1 cellular context compared by ENCODE assay signal in the genomic region with DNA sequence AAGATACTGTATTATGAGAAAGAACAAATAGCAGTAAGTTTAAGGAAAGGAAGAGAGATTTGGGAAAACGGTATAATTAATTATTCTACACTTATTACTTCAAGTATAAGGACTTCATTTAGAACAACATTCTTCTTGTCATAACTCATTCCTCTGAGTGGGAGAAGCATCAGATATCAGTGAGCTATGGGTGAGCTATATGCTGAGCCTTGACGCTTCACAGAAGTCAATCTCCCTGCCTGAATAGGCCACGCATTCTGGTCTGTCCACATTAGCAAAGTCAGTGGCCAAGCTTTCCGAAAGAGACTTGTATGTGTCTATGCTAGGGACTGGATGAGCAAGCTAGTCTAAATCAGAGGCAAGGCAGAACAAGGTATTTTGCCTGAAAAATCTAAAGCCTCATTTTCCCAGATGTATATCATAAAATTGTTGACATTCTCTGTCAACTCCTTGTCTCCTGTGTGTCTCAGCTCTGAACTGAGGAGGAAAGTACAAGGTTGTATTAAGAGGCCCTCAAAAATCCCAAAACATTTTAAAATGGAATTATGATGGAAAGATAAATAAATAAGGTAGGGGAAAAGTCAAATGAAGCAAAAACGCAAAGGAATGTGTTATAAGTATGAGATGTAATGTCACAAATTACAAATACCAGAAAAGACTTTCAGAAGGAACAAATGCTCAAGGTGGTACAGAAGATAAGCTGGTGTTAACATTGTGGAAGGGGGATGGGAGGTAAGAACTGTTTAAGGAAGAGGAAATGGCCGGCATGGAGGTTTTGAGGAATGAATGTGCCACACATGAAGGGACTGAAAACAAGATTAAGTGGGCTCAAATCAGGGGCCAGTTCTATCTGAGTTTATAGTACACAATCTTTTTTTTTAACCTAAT.
TF ChIP-seq lines count a peak whose summit lies in the region.

No MANE protein-coding gene starts in this region.

TF ChIP-seq in K562, 482 proteins besides CTCF, POLR2A, EP300 and RAD21 (continued from another document and continues in another):
- TF ChIP-seq FOXM1 (IDR thresholded peaks at IDR 0.05; ENCODE audit: low read depth): peak; percentile 78
- no peak for TF ChIP-seq FOXM1 (CRISPR knock-in tag; IDR thresholded peaks at IDR 0.05; ENCODE audit: low read depth)
- TF ChIP-seq NCOA1 (IDR thresholded peaks at IDR 0.05; ENCODE audit: low read depth): 0 out of 2 replicates have a peak, but pooled peaks have one; percentile 40
- TF ChIP-seq NELFE (IDR thresholded peaks at IDR 0.05; ENCODE audit: insufficient read depth, insufficient read length): no peak
- no peak for TF ChIP-seq CXXC5 (CRISPR knock-in tag; IDR thresholded peaks at IDR 0.05)
- TF ChIP-seq, protein P1, sequence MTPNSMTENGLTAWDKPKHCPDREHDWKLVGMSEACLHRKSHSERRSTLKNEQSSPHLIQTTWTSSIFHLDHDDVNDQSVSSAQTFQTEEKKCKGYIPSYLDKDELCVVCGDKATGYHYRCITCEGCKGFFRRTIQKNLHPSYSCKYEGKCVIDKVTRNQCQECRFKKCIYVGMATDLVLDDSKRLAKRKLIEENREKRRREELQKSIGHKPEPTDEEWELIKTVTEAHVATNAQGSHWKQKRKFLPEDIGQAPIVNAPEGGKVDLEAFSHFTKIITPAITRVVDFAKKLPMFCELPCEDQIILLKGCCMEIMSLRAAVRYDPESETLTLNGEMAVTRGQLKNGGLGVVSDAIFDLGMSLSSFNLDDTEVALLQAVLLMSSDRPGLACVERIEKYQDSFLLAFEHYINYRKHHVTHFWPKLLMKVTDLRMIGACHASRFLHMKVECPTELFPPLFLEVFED (CRISPR knock-in tag; conservative IDR thresholded peaks at IDR 0.05): no peak
- no peak for TF ChIP-seq TOE1 (IDR thresholded peaks at IDR 0.05; ENCODE audit: borderline replicate concordance)
- no peak for TF ChIP-seq TOE1 (CRISPR knock-in tag; IDR thresholded peaks at IDR 0.05; ENCODE audit: borderline replicate concordance, low read depth)
- no peak for TF ChIP-seq ZNF311 (CRISPR knock-in tag; IDR thresholded peaks at IDR 0.05)
- no peak for TF ChIP-seq NR2F6 (CRISPR knock-in tag; IDR thresholded peaks at IDR 0.05)
- no peak for TF ChIP-seq RAD51 (IDR thresholded peaks at IDR 0.05; ENCODE audit: borderline replicate concordance, low read depth)
- TF ChIP-seq SMAD1 (IDR thresholded peaks at IDR 0.05; ENCODE audit: low read depth, low read length, partially characterized antibody): no peak
- TF ChIP-seq CCAR2 (IDR thresholded peaks at IDR 0.05; ENCODE audit: low read depth, low read length): no peak
- peak in 1 of 2 experiments; percentile 14; a peak in 1 of 4 replicates for TF ChIP-seq TBL1XR1 (IDR thresholded peaks at IDR 0.05; ENCODE audit: low read length in 2 of 2)
- TF ChIP-seq, protein P2, sequence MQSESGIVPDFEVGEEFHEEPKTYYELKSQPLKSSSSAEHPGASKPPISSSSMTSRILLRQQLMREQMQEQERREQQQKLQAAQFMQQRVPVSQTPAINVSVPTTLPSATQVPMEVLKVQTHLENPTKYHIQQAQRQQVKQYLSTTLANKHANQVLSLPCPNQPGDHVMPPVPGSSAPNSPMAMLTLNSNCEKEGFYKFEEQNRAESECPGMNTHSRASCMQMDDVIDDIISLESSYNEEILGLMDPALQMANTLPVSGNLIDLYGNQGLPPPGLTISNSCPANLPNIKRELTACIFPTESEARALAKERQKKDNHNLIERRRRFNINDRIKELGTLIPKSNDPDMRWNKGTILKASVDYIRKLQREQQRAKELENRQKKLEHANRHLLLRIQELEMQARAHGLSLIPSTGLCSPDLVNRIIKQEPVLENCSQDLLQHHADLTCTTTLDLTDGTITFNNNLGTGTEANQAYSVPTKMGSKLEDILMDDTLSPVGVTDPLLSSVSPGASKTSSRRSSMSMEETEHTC (IDR thresholded peaks at IDR 0.05): no peak
- peak; percentile 85 for TF ChIP-seq EHMT2 (IDR thresholded peaks at IDR 0.05)
- TF ChIP-seq NR3C1 (CRISPR knock-in tag; IDR thresholded peaks at IDR 0.05): no peak
- TF ChIP-seq ZNF3 (CRISPR knock-in tag; IDR thresholded peaks at IDR 0.05): no peak
- TF ChIP-seq, protein P3, sequence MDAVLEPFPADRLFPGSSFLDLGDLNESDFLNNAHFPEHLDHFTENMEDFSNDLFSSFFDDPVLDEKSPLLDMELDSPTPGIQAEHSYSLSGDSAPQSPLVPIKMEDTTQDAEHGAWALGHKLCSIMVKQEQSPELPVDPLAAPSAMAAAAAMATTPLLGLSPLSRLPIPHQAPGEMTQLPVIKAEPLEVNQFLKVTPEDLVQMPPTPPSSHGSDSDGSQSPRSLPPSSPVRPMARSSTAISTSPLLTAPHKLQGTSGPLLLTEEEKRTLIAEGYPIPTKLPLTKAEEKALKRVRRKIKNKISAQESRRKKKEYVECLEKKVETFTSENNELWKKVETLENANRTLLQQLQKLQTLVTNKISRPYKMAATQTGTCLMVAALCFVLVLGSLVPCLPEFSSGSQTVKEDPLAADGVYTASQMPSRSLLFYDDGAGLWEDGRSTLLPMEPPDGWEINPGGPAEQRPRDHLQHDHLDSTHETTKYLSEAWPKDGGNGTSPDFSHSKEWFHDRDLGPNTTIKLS (IDR thresholded peaks at IDR 0.05; ENCODE audit: borderline replicate concordance, low read depth): no peak
- no peak for TF ChIP-seq TAF9B (IDR thresholded peaks at IDR 0.05; ENCODE audit: partially characterized antibody)
- TF ChIP-seq NUFIP1 (IDR thresholded peaks at IDR 0.05; ENCODE audit: partially characterized antibody): no peak
- no peak for TF ChIP-seq KHSRP (IDR thresholded peaks at IDR 0.05)
- no peak for TF ChIP-seq BRCA1 (IDR thresholded peaks at IDR 0.05)
- TF ChIP-seq BRCA1 (CRISPR knock-in tag; IDR thresholded peaks at IDR 0.05): no peak
- TF ChIP-seq ZNF696 (CRISPR knock-in tag; conservative IDR thresholded peaks at IDR 0.05): no peak
- TF ChIP-seq ZNF75A (CRISPR knock-in tag; IDR thresholded peaks at IDR 0.05): peak; percentile 97
- TF ChIP-seq, protein P4, sequence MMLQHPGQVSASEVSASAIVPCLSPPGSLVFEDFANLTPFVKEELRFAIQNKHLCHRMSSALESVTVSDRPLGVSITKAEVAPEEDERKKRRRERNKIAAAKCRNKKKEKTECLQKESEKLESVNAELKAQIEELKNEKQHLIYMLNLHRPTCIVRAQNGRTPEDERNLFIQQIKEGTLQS (IDR thresholded peaks at IDR 0.05): no peak
- TF ChIP-seq, protein P4 (CRISPR knock-in tag; conservative IDR thresholded peaks at IDR 0.05): no peak
- TF ChIP-seq PML (IDR thresholded peaks at IDR 0.05; ENCODE audit: low read length): peak; percentile 62; the same call in 1 of the 2 replicates
- TF ChIP-seq, protein P5, sequence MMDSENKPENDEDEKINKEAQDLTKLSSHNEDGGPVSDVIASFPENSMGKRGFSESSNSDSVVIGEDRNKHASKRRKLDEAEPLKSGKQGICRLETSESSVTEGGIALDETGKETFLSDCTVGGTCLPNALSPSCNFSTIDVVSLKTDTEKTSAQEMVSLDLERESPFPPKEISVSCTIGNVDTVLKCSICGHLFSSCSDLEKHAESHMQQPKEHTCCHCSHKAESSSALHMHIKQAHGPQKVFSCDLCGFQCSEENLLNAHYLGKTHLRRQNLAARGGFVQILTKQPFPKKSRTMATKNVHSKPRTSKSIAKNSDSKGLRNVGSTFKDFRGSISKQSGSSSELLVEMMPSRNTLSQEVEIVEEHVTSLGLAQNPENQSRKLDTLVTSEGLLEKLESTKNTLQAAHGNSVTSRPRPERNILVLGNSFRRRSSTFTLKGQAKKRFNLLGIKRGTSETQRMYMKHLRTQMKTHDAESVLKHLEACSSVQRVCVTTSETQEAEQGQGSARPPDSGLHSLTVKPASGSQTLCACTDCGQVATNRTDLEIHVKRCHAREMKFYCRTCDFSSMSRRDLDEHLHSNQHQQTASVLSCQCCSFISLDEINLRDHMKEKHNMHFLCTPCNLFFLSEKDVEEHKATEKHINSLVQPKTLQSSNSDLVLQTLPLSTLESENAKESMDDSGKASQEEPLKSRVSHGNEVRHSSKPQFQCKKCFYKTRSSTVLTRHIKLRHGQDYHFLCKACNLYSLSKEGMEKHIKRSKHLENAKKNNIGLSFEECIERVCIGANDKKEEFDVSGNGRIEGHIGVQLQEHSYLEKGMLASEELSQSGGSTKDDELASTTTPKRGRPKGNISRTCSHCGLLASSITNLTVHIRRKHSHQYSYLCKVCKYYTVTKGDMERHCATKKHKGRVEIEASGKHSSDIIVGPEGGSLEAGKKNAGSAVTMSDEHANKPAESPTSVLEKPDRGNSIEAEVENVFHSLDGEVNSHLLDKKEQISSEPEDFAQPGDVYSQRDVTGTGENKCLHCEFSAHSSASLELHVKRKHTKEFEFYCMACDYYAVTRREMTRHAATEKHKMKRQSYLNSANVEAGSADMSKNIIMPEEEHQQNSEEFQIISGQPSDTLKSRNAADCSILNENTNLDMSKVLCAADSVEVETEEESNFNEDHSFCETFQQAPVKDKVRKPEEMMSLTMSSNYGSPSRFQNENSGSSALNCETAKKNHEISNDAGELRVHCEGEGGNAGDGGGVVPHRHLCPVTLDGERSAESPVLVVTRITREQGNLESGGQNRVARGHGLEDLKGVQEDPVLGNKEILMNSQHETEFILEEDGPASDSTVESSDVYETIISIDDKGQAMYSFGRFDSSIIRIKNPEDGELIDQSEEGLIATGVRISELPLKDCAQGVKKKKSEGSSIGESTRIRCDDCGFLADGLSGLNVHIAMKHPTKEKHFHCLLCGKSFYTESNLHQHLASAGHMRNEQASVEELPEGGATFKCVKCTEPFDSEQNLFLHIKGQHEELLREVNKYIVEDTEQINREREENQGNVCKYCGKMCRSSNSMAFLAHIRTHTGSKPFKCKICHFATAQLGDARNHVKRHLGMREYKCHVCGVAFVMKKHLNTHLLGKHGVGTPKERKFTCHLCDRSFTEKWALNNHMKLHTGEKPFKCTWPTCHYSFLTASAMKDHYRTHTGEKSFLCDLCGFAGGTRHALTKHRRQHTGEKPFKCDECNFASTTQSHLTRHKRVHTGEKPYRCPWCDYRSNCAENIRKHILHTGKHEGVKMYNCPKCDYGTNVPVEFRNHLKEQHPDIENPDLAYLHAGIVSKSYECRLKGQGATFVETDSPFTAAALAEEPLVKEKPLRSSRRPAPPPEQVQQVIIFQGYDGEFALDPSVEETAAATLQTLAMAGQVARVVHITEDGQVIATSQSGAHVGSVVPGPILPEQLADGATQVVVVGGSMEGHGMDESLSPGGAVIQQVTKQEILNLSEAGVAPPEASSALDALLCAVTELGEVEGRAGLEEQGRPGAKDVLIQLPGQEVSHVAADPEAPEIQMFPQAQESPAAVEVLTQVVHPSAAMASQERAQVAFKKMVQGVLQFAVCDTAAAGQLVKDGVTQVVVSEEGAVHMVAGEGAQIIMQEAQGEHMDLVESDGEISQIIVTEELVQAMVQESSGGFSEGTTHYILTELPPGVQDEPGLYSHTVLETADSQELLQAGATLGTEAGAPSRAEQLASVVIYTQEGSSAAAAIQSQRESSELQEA (IDR thresholded peaks at IDR 0.05; ENCODE audit: low read depth): no peak
- TF ChIP-seq HDAC6 (IDR thresholded peaks at IDR 0.05; ENCODE audit: low read depth, low read length): no peak
- TF ChIP-seq, protein P6, sequence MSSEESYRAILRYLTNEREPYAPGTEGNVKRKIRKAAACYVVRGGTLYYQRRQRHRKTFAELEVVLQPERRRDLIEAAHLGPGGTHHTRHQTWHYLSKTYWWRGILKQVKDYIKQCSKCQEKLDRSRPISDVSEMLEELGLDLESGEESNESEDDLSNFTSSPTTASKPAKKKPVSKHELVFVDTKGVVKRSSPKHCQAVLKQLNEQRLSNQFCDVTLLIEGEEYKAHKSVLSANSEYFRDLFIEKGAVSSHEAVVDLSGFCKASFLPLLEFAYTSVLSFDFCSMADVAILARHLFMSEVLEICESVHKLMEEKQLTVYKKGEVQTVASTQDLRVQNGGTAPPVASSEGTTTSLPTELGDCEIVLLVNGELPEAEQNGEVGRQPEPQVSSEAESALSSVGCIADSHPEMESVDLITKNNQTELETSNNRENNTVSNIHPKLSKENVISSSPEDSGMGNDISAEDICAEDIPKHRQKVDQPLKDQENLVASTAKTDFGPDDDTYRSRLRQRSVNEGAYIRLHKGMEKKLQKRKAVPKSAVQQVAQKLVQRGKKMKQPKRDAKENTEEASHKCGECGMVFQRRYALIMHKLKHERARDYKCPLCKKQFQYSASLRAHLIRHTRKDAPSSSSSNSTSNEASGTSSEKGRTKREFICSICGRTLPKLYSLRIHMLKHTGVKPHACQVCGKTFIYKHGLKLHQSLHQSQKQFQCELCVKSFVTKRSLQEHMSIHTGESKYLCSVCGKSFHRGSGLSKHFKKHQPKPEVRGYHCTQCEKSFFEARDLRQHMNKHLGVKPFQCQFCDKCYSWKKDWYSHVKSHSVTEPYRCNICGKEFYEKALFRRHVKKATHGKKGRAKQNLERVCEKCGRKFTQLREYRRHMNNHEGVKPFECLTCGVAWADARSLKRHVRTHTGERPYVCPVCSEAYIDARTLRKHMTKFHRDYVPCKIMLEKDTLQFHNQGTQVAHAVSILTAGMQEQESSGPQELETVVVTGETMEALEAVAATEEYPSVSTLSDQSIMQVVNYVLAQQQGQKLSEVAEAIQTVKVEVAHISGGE (CRISPR knock-in tag; IDR thresholded peaks at IDR 0.05): no peak
- no peak for TF ChIP-seq CREB1 (IDR thresholded peaks at IDR 0.05)
- TF ChIP-seq CREB1 (CRISPR knock-in tag; IDR thresholded peaks at IDR 0.05): no peak
- TF ChIP-seq ZEB2 (IDR thresholded peaks at IDR 0.05): 0 out of 2 replicates have a peak, but pooled peaks have one; percentile 16
- TF ChIP-seq, protein P7, sequence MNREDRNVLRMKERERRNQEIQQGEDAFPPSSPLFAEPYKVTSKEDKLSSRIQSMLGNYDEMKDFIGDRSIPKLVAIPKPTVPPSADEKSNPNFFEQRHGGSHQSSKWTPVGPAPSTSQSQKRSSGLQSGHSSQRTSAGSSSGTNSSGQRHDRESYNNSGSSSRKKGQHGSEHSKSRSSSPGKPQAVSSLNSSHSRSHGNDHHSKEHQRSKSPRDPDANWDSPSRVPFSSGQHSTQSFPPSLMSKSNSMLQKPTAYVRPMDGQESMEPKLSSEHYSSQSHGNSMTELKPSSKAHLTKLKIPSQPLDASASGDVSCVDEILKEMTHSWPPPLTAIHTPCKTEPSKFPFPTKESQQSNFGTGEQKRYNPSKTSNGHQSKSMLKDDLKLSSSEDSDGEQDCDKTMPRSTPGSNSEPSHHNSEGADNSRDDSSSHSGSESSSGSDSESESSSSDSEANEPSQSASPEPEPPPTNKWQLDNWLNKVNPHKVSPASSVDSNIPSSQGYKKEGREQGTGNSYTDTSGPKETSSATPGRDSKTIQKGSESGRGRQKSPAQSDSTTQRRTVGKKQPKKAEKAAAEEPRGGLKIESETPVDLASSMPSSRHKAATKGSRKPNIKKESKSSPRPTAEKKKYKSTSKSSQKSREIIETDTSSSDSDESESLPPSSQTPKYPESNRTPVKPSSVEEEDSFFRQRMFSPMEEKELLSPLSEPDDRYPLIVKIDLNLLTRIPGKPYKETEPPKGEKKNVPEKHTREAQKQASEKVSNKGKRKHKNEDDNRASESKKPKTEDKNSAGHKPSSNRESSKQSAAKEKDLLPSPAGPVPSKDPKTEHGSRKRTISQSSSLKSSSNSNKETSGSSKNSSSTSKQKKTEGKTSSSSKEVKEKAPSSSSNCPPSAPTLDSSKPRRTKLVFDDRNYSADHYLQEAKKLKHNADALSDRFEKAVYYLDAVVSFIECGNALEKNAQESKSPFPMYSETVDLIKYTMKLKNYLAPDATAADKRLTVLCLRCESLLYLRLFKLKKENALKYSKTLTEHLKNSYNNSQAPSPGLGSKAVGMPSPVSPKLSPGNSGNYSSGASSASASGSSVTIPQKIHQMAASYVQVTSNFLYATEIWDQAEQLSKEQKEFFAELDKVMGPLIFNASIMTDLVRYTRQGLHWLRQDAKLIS (CRISPR knock-in tag; IDR thresholded peaks at IDR 0.05): no peak
- TF ChIP-seq LARP7 (IDR thresholded peaks at IDR 0.05): no peak
- TF ChIP-seq CHD4 (IDR thresholded peaks at IDR 0.05; ENCODE audit: insufficient read depth, insufficient replicate concordance, low read depth, low read length, poor library complexity, severe bottlenecking): no peak
- no peak for TF ChIP-seq EWSR1 (IDR thresholded peaks at IDR 0.05; ENCODE audit: borderline replicate concordance, low read depth, partially characterized antibody)
